ENCODE assay signal across 17 cellular contexts in the genomic region with DNA sequence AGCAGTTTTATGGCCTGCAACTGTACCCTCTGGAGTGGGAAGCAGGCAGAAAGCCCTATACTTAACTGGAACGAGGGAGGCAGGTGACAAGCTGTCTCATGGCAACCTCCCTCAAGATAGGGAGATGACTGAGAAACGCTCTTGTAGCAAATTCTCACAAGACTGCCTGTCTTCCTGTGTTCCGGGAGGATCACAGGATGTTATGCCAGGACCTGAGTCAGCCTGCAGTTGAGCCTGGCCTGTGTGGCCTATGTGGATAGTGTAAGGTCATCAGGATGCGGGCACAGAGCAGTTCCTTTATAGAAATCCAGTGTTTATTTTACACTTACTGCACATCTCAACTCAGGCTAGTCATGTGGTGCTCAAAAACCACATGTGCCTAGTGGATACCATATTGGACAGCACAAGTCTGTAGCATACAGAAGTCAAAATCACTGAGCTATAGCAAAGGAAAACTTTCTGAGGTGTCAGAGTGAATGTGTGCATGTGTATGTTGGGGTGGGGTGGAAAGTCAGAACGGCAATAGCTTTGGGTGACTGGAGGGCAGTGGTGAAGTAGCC. TPM values are rescaled to one million over a fixed set of nuclear protein-coding genes. Genes with fewer than 3 reads are reported as not detected.
A peak's percentile ranks its signal among the peaks of the same experiment; 100 is the strongest.
DNase-seq lines count a peak whose midpoint lies in the region; ATAC-seq and TF ChIP-seq lines count a peak whose summit lies in the region.
"Had no signal": no experiment of that assay in that cellular context is flagged by ENCODE, and none has a peak within 500 bp of the region (broad histone marks: within the 10 kb centered on the region; RNA-seq: fewer than 3 reads in every experiment).

No MANE protein-coding gene starts in this region.

- no peak for ATAC-seq in GM18520 (IDR thresholded peaks at IDR 0.05; ENCODE audit: unreplicated experiment)
- ATAC-seq in GM19351 (IDR thresholded peaks at IDR 0.05; ENCODE audit: unreplicated experiment), result no peak
- ATAC-seq: activated T-cell treated with anti-CD3 and anti-CD28 coated beads, Interleukin-2, amount 50 U/mL, for 72 hours; GM23338 had no signal

- H4K20me1 ChIP-seq in SK-N-SH (ENCODE audit: insufficient read depth), result no peaks in the 10 kb centered on the region

- H3K79me2 ChIP-seq in SK-N-SH (ENCODE audit: insufficient read depth), result no peaks in the 10 kb centered on the region

- no peaks in the 10 kb centered on the region; the same call in 1 of the 2 replicates for H3K27me3 ChIP-seq in SK-N-SH (ENCODE audit: insufficient read depth)
- H3K27me3 ChIP-seq: thyroid gland had no signal

- 27% methylated on average over 3 of the region's 5 CpGs for WGBS in SK-N-SH (ENCODE audit: low lambda C conversion rate)

- H3K36me3 Mint-ChIP-seq in mesothelial cell of epicardium, result no peaks in the 10 kb centered on the region

- POLR2A ChIA-PET in SK-N-SH (lab: Yijun Ruan, JAX), result no interaction called here

- no peaks in the 10 kb centered on the region for H3F3A ChIP-seq in SK-N-SH (replicated peaks; ENCODE audit: insufficient read depth)

- H3K27ac ChIP-seq in SK-N-SH (ENCODE audit: low read depth in 2 of 2, low read length in 1 of 2), result peak overlapping the region in 1 of 2 experiments; percentile 52; a peak in 2 of 4 replicates
- H3K27ac ChIP-seq: epithelial cell of prostate, thyroid gland had no signal

- H3K4me3 Mint-ChIP-seq in mesothelial cell of epicardium, result no peak overlapping the region
- H3K4me3 Mint-ChIP-seq: activated T-cell treated with anti-CD3 and anti-CD28 coated beads, Interleukin-2, amount 50 U/mL, for 72 hours; GM23338 had no signal

- no peaks in the 10 kb centered on the region for H3K4me1 ChIP-seq in SK-N-SH (ENCODE audit: control insufficient read depth in 1 of 2, insufficient read depth in 2 of 2, low read depth in 1 of 2, low read length in 1 of 2)
- H3K4me1 ChIP-seq: thyroid gland had no signal

- DNase-seq in HCEC 1CT (peak; percentile 83), SK-N-SH (no peak), fibroblast of mammary gland (ENCODE audit: low read depth) (peak; percentile 90), retinal pigment epithelial cell (ENCODE audit: low read depth) (peak; percentile 7), AML-193 (lab: John Stamatoyannopoulos, UW) (no peak), mesothelial cell of epicardium (ENCODE audit: low spot score in 2 of 2, unreplicated experiment in 2 of 2) (no peak)
- DNase-seq: activated CD4-positive, alpha-beta T cell treated with anti-CD3 and anti-CD28 coated beads for 1 hour; activated T-cell treated with anti-CD3 and anti-CD28 coated beads, Interleukin-2, amount 50 U/mL, for 72 hours; Calu3; NCI-H1048; thyroid gland had no signal

- H3K4me2 ChIP-seq in SK-N-SH, result no peak overlapping the region
- H3K4me2 ChIP-seq: GM23338 had no signal

- H3K9me3 Mint-ChIP-seq in mesothelial cell of epicardium, result peaks cover 18% of the 10 kb centered on the region
- H3K9me3 Mint-ChIP-seq: activated T-cell treated with anti-CD3 and anti-CD28 coated beads, Interleukin-2, amount 50 U/mL, for 72 hours; GM23338 had no signal

- H3K9me2 ChIP-seq in SK-N-SH, result no peaks in the 10 kb centered on the region

- H3K27ac Mint-ChIP-seq in mesothelial cell of epicardium, result no peak overlapping the region
- H3K27ac Mint-ChIP-seq: activated T-cell treated with anti-CD3 and anti-CD28 coated beads, Interleukin-2, amount 50 U/mL, for 72 hours; GM23338 had no signal

- TF ChIP-seq EP300 in SK-N-SH (IDR thresholded peaks at IDR 0.05; ENCODE audit: borderline replicate concordance in 1 of 2, low read depth in 1 of 2, low read length in 1 of 2), result no peak

- H2AFZ ChIP-seq in SK-N-SH (ENCODE audit: low read depth), result peak overlapping the region; percentile 36
- H2AFZ ChIP-seq: GM23338 had no signal

- H3K27me3 Mint-ChIP-seq in mesothelial cell of epicardium (ENCODE audit: low read depth), result no peaks in the 10 kb centered on the region

- TF ChIP-seq RAD21 in SK-N-SH (IDR thresholded peaks at IDR 0.05; ENCODE audit: low read length), result no peak

- H3K9ac ChIP-seq in SK-N-SH, result no peak overlapping the region

- no peaks in the 10 kb centered on the region for H3K36me3 ChIP-seq in SK-N-SH (replicated peaks in 1 of 2; ENCODE audit: control insufficient read depth in 1 of 2, insufficient read depth in 2 of 2, low read length in 1 of 2)
- H3K36me3 ChIP-seq: thyroid gland had no signal

- H3K4me3 ChIP-seq in SK-N-SH (ENCODE audit: low read depth in 2 of 2, low read length in 1 of 2) (no peak overlapping the region), fibroblast of mammary gland (ENCODE audit: control insufficient read depth, low read depth, low read length) (no peak overlapping the region), retinal pigment epithelial cell (ENCODE audit: low read length) (no peak overlapping the region)
- H3K4me3 ChIP-seq: GM23338, thyroid gland had no signal

- TF ChIP-seq CTCF in SK-N-SH (IDR thresholded peaks at IDR 0.05) (no peak), fibroblast of mammary gland (conservative IDR thresholded peaks at IDR 0.05; ENCODE audit: control insufficient read depth, insufficient read depth, low read depth, low read length) (no peak), retinal pigment epithelial cell (conservative IDR thresholded peaks at IDR 0.05; ENCODE audit: low read depth, low read length) (no peak), mesothelial cell of epicardium (IDR thresholded peaks at IDR 0.05; ENCODE audit: unreplicated experiment) (no peak)

- H3K9me3 ChIP-seq in SK-N-SH, result no peaks in the 10 kb centered on the region
- H3K9me3 ChIP-seq: thyroid gland had no signal

- H3K4me1 Mint-ChIP-seq in mesothelial cell of epicardium, result no peaks in the 10 kb centered on the region
- H3K4me1 Mint-ChIP-seq: GM23338 had no signal

- CTCF ChIA-PET in SK-N-SH (lab: Yijun Ruan, JAX), result no interaction called here

TF ChIP-seq in SK-N-SH, 30 proteins besides CTCF, POLR2A, EP300 and RAD21 (continues in another document):
- TF ChIP-seq, protein P1, sequence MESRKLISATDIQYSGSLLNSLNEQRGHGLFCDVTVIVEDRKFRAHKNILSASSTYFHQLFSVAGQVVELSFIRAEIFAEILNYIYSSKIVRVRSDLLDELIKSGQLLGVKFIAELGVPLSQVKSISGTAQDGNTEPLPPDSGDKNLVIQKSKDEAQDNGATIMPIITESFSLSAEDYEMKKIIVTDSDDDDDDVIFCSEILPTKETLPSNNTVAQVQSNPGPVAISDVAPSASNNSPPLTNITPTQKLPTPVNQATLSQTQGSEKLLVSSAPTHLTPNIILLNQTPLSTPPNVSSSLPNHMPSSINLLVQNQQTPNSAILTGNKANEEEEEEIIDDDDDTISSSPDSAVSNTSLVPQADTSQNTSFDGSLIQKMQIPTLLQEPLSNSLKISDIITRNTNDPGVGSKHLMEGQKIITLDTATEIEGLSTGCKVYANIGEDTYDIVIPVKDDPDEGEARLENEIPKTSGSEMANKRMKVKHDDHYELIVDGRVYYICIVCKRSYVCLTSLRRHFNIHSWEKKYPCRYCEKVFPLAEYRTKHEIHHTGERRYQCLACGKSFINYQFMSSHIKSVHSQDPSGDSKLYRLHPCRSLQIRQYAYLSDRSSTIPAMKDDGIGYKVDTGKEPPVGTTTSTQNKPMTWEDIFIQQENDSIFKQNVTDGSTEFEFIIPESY (IDR thresholded peaks at IDR 0.05; ENCODE audit: borderline replicate concordance, low read depth), result no peak
- no peak for TF ChIP-seq JUND (IDR thresholded peaks at IDR 0.05)
- no peak for TF ChIP-seq FOSL2 (IDR thresholded peaks at IDR 0.05; ENCODE audit: borderline replicate concordance, low read depth)
- TF ChIP-seq, protein P2, sequence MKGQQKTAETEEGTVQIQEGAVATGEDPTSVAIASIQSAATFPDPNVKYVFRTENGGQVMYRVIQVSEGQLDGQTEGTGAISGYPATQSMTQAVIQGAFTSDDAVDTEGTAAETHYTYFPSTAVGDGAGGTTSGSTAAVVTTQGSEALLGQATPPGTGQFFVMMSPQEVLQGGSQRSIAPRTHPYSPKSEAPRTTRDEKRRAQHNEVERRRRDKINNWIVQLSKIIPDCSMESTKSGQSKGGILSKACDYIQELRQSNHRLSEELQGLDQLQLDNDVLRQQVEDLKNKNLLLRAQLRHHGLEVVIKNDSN (IDR thresholded peaks at IDR 0.05; ENCODE audit: borderline replicate concordance, low read depth), result no peak
- no peak for TF ChIP-seq SMC3 (IDR thresholded peaks at IDR 0.05; ENCODE audit: low read depth, low read length)
- TF ChIP-seq, protein P3, sequence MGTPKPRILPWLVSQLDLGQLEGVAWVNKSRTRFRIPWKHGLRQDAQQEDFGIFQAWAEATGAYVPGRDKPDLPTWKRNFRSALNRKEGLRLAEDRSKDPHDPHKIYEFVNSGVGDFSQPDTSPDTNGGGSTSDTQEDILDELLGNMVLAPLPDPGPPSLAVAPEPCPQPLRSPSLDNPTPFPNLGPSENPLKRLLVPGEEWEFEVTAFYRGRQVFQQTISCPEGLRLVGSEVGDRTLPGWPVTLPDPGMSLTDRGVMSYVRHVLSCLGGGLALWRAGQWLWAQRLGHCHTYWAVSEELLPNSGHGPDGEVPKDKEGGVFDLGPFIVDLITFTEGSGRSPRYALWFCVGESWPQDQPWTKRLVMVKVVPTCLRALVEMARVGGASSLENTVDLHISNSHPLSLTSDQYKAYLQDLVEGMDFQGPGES (IDR thresholded peaks at IDR 0.05; ENCODE audit: low read depth, low read length), result no peak
- TF ChIP-seq TCF12 (IDR thresholded peaks at IDR 0.05), result no peak
- no peak for TF ChIP-seq YY1 (IDR thresholded peaks at IDR 0.05; ENCODE audit: low read depth)
- no peak for TF ChIP-seq SIN3A (IDR thresholded peaks at IDR 0.05; ENCODE audit: borderline replicate concordance, low read depth, low read length)
- TF ChIP-seq MEF2A (IDR thresholded peaks at IDR 0.05; ENCODE audit: borderline replicate concordance, low read depth), result no peak

RNA-seq across cellular contexts. Expression of a gene that starts 25.2 kb away (rescaled TPM):
- polyA plus RNA-seq in SK-N-SH (2012; rRNA removed), result 0.38 and 0.39 TPM in 2 replicates
- 0.28 and 0.35 TPM in 2 replicates for polyA plus RNA-seq in SK-N-SH (2012; cell fraction: cytosol; rRNA removed)
- polyA plus RNA-seq in SK-N-SH (2012; cell fraction: nucleus; rRNA removed), result 1.5 and 2.5 TPM in 2 replicates
- 0.36 to 0.53 TPM (median 0.45 TPM) in 3 replicates for total RNA-seq in mesothelial cell of epicardium
- total RNA-seq: activated T-cell treated with anti-CD3 and anti-CD28 coated beads, Interleukin-2, amount 50 U/mL, for 72 hours; Calu3; GM23338; NCI-H460; skeletal muscle tissue had no signal

RNA-seq across cellular contexts. Expression of a gene that starts 46.4 kb away (rescaled TPM):
- polyA plus RNA-seq in SK-N-SH (2012; rRNA removed), result 0.16 and 0.21 TPM in 2 replicates
- polyA plus RNA-seq in SK-N-SH (2012; cell fraction: cytosol; rRNA removed), result 0.09 and 0.12 TPM in 2 replicates
- polyA plus RNA-seq in SK-N-SH (2012; cell fraction: nucleus; rRNA removed), result 0.62 and 0.79 TPM in 2 replicates
- 3.9 to 4.4 TPM (median 4.2 TPM) in 3 replicates for total RNA-seq in mesothelial cell of epicardium
- total RNA-seq: thyroid gland had no signal
- polyA plus RNA-seq: GM23338 had no signal

Comparison
In these comparisons a context has a peak if more than half of its experiments do, and no peak if none do; other contexts are left out.
1. DNase-seq: peak in HCEC 1CT (single experiment), fibroblast of mammary gland (single experiment) and retinal pigment epithelial cell (single experiment); none in SK-N-SH (single experiment), AML-193 (0 of 2) and mesothelial cell of epicardium (0 of 2).